ENCODE assay signal across 8 cellular contexts in genomic region chr17:80575057-80575875, GRCh38. TPM values are rescaled to one million over a fixed set of nuclear protein-coding genes. Genes with fewer than 3 reads are reported as not detected.
DNase-seq lines count a peak whose midpoint lies in the region; ATAC-seq and TF ChIP-seq lines count a peak whose summit lies in the region.

No MANE protein-coding gene starts in this region.

- H3K4me3 ChIP-seq in WI38 (ENCODE audit: low read depth, low read length), result no peak overlapping the region

- peak; percentile 100 for TF ChIP-seq CTCF in WI38 (IDR thresholded peaks at IDR 0.05; ENCODE audit: low read depth, low read length)

- in situ Hi-C loops in G401 (cut with HindIII; ENCODE audit: low sequenced_read_pairs), result no loop called here

- ATAC-seq in HG02970 (IDR thresholded peaks at IDR 0.05; ENCODE audit: low FRiP score, unreplicated experiment), result peak; percentile 76
- no peak for ATAC-seq in GM19023 (IDR thresholded peaks at IDR 0.05; ENCODE audit: unreplicated experiment)

- DNase-seq in G401 (ENCODE audit: low spot score), result peak; percentile 76
- peak; percentile 81 for DNase-seq in NCI-H2171 treated with DMSO at 0.1 percent for 48 hours (lab: John Stamatoyannopoulos, UW)
- DNase-seq in brain pericyte (ENCODE audit: low read depth, low spot score), result peak; percentile 67
- DNase-seq in inferior parietal cortex (ENCODE audit: extremely low spot score), result peak; percentile 64
- DNase-seq in stimulated activated CD4-positive, alpha-beta T cell treated with anti-CD3 and anti-CD28 coated beads, Interleukin-15, amount 100 ng/mL, for 48 hours (ENCODE audit: low read depth in 2 of 2), result peak; percentile 87 to 91

RNA-seq across cellular contexts. Expression of gene RPTOR, which starts 30.6 kb away (rescaled TPM):
- total RNA-seq in G401 (2014; rRNA removed; shearing (Covaris generic)), result 25.9 and 27.7 TPM in 2 replicates
